In genomic region chrX:110341189-110342035, GRCh38 we compare ENCODE assay signal across 10 cellular contexts. TPM values are rescaled to one million over a fixed set of nuclear protein-coding genes. Genes with fewer than 3 reads are reported as not detected.
DNase-seq lines count a peak whose midpoint lies in the region; ATAC-seq, FAIRE-seq and TF ChIP-seq lines count a peak whose summit lies in the region.
"Had no signal": no experiment of that assay in that cellular context is flagged by ENCODE, and none has a peak within 500 bp of the region (broad histone marks: within the 10 kb centered on the region; RNA-seq: fewer than 3 reads in every experiment).

No MANE protein-coding gene starts in this region.

- in situ Hi-C loops in GM13977 (cut with MboI; ENCODE audit: low pct_unique_long_range_greater_than_20kb, low sequenced_read_pairs, unreplicated experiment): no loop called here

- peak; percentile 88 for FAIRE-seq in astrocyte (lab: Jason Lieb, UNC)
- no peak for FAIRE-seq in pancreas (lab: Jason Lieb, UNC)
- FAIRE-seq: TTC549 had no signal

- DNase-seq in A172 (ENCODE audit: low spot score) (peak; percentile 56), astrocyte (ENCODE audit: low read depth) (peak; percentile 84), GM13977 (ENCODE audit: low spot score) (no peak), middle frontal gyrus (ENCODE audit: extremely low spot score, low spot score) (no peak), pancreas (no peak)
- no peak for DNase-seq in activated T-helper 1 cell treated with anti-CD3 and anti-CD28 coated beads, Interleukin-12 subunit alpha, Interleukin-12 subunit beta, Interleukin-2, Interleukin-4 antibody, amounts not matched to agents 30 ng/mL and 10 ng/mL and 1 ng/mL, durations not matched to agents 14 hours and 24 hours and 36 hours (ENCODE audit: low spot score)
- DNase-seq: tibial artery had no signal

- TF ChIP-seq CTCF in astrocyte (IDR thresholded peaks at IDR 0.05; ENCODE audit: insufficient read depth, low read depth, low read length): no peak
- TF ChIP-seq CTCF in GM13977 (IDR thresholded peaks at IDR 0.05; ENCODE audit: extremely low read depth, insufficient read depth, missing control alignments): no peak
- no peak for TF ChIP-seq CTCF in pancreas (IDR thresholded peaks at IDR 0.05)

- H3K9me3 Mint-ChIP-seq in astrocyte (ENCODE audit: unreplicated experiment): no peaks in the 10 kb centered on the region
- no peaks in the 10 kb centered on the region for H3K9me3 Mint-ChIP-seq in activated T-helper 1 cell treated with anti-CD3 and anti-CD28 coated beads, Interleukin-12 subunit alpha, Interleukin-12 subunit beta, Interleukin-2, Interleukin-4 antibody, amounts not matched to agents 30 ng/mL and 10 ng/mL and 1 ng/mL, durations not matched to agents 14 hours and 24 hours and 36 hours

- intact Hi-C loops in activated T-helper 1 cell treated with anti-CD3 and anti-CD28 coated beads, Interleukin-12 subunit alpha, Interleukin-12 subunit beta, Interleukin-2, Interleukin-4 antibody, amounts not matched to agents 30 ng/mL and 10 ng/mL and 1 ng/mL, durations not matched to agents 14 hours and 24 hours and 36 hours (cut with micrococcal nuclease): no loop called here
- intact Hi-C loops in pancreas (cut with DNase I): no loop called here

- no peaks in the 10 kb centered on the region for H3K36me3 Mint-ChIP-seq in astrocyte (ENCODE audit: low read depth, unreplicated experiment)
- no peaks in the 10 kb centered on the region for H3K36me3 Mint-ChIP-seq in activated T-helper 1 cell treated with anti-CD3 and anti-CD28 coated beads, Interleukin-12 subunit alpha, Interleukin-12 subunit beta, Interleukin-2, Interleukin-4 antibody, amounts not matched to agents 30 ng/mL and 10 ng/mL and 1 ng/mL, durations not matched to agents 14 hours and 24 hours and 36 hours (ENCODE audit: low read depth)

- H3K4me2 ChIP-seq in astrocyte (ENCODE audit: low read length): peak overlapping the region; percentile 55

- H3K4me3 ChIP-seq in astrocyte (ENCODE audit: insufficient read depth, low read depth, low read length) (peak overlapping the region; percentile 25), pancreas (no peak overlapping the region)
- H3K4me3 ChIP-seq: tibial artery had no signal

- H2AFZ ChIP-seq in astrocyte (ENCODE audit: low read depth, low read length): no peak overlapping the region

- H3K9me3 ChIP-seq in astrocyte (ENCODE audit: insufficient read depth, low read depth, low read length): no peaks in the 10 kb centered on the region
- H3K9me3 ChIP-seq in pancreas: no peaks in the 10 kb centered on the region
- H3K9me3 ChIP-seq: tibial artery had no signal

- no peak overlapping the region for H3K4me3 Mint-ChIP-seq in astrocyte (ENCODE audit: unreplicated experiment)
- no peak overlapping the region for H3K4me3 Mint-ChIP-seq in activated T-helper 1 cell treated with anti-CD3 and anti-CD28 coated beads, Interleukin-12 subunit alpha, Interleukin-12 subunit beta, Interleukin-2, Interleukin-4 antibody, amounts not matched to agents 30 ng/mL and 10 ng/mL and 1 ng/mL, durations not matched to agents 14 hours and 24 hours and 36 hours

- H3K36me3 ChIP-seq in astrocyte (ENCODE audit: insufficient read depth, low read length): no peaks in the 10 kb centered on the region
- no peaks in the 10 kb centered on the region for H3K36me3 ChIP-seq in pancreas
- H3K36me3 ChIP-seq: tibial artery had no signal

- peak overlapping the region; percentile 61 for H3K27ac ChIP-seq in astrocyte (ENCODE audit: low read depth, low read length)
- no peak overlapping the region for H3K27ac ChIP-seq in pancreas
- H3K27ac ChIP-seq: tibial artery had no signal

- peaks cover 7% of the 10 kb centered on the region for H3K4me1 Mint-ChIP-seq in astrocyte (ENCODE audit: low read depth, unreplicated experiment)
- H3K4me1 Mint-ChIP-seq in activated T-helper 1 cell treated with anti-CD3 and anti-CD28 coated beads, Interleukin-12 subunit alpha, Interleukin-12 subunit beta, Interleukin-2, Interleukin-4 antibody, amounts not matched to agents 30 ng/mL and 10 ng/mL and 1 ng/mL, durations not matched to agents 14 hours and 24 hours and 36 hours (ENCODE audit: low read depth): no peaks in the 10 kb centered on the region

- H3K4me1 ChIP-seq in astrocyte (ENCODE audit: insufficient read depth, low read length): no peaks in the 10 kb centered on the region
- H3K4me1 ChIP-seq in pancreas: no peaks in the 10 kb centered on the region
- H3K4me1 ChIP-seq: tibial artery had no signal

- WGBS in pancreas, 2 donors: 60 to 81% methylated on average over 11 of the region's 11 CpGs

- ATAC-seq in GM18907 (IDR thresholded peaks at IDR 0.05; ENCODE audit: unreplicated experiment): peak; percentile 92
- ATAC-seq in HG03342 (IDR thresholded peaks at IDR 0.05; ENCODE audit: unreplicated experiment): peak; percentile 88
- ATAC-seq in pancreas: no peak

- H3K79me2 ChIP-seq in astrocyte (ENCODE audit: insufficient read depth, low read length): no peaks in the 10 kb centered on the region

- no peaks in the 10 kb centered on the region for H3K27me3 ChIP-seq in astrocyte (ENCODE audit: insufficient read depth, low read length)
- peaks cover 0 to 8% (median 0%) of the 10 kb centered on the region in 4 donors for H3K27me3 ChIP-seq in pancreas
- H3K27me3 ChIP-seq: tibial artery had no signal

- peak overlapping the region; percentile 96 for H3K27ac Mint-ChIP-seq in astrocyte (ENCODE audit: unreplicated experiment)
- H3K27ac Mint-ChIP-seq in activated T-helper 1 cell treated with anti-CD3 and anti-CD28 coated beads, Interleukin-12 subunit alpha, Interleukin-12 subunit beta, Interleukin-2, Interleukin-4 antibody, amounts not matched to agents 30 ng/mL and 10 ng/mL and 1 ng/mL, durations not matched to agents 14 hours and 24 hours and 36 hours: no peak overlapping the region

- H4K20me1 ChIP-seq in astrocyte (ENCODE audit: insufficient read depth, low read length): no peaks in the 10 kb centered on the region

- H3K27me3 Mint-ChIP-seq in astrocyte (ENCODE audit: low read depth, unreplicated experiment): no peaks in the 10 kb centered on the region
- no peaks in the 10 kb centered on the region for H3K27me3 Mint-ChIP-seq in activated T-helper 1 cell treated with anti-CD3 and anti-CD28 coated beads, Interleukin-12 subunit alpha, Interleukin-12 subunit beta, Interleukin-2, Interleukin-4 antibody, amounts not matched to agents 30 ng/mL and 10 ng/mL and 1 ng/mL, durations not matched to agents 14 hours and 24 hours and 36 hours (ENCODE audit: insufficient read depth)

- peak overlapping the region; percentile 35 for H3K9ac ChIP-seq in astrocyte (ENCODE audit: low read length)

RNA-seq across cellular contexts. Expression of gene RTL9, which starts 17.2 kb away (rescaled TPM):
- total RNA-seq in A172 (2014; rRNA removed; shearing (Covaris generic)): 0.02 and 0.03 TPM in 2 replicates
- 0.91 and 0.94 TPM in 2 replicates for total RNA-seq in astrocyte
- total RNA-seq in activated T-helper 1 cell treated with anti-CD3 and anti-CD28 coated beads, Interleukin-12 subunit alpha, Interleukin-12 subunit beta, Interleukin-2, Interleukin-4 antibody, amounts not matched to agents 30 ng/mL and 10 ng/mL and 1 ng/mL, durations not matched to agents 14 hours and 24 hours and 36 hours: not detected in 2 replicates
- total RNA-seq in pancreas: under 1 TPM in 1 of 6 donors, not detected in 5; 0.03 TPM
- polyA plus RNA-seq in pancreas: under 1 TPM in 1 of 2 donors, not detected in 1; 0.05 TPM

RNA-seq across cellular contexts. Expression of gene AMMECR1, which starts 23.5 kb away (rescaled TPM):
- 7.8 and 8.3 TPM in 2 replicates for total RNA-seq in A172 (2014; rRNA removed; shearing (Covaris generic))
- total RNA-seq in astrocyte: 14.7 and 16.0 TPM in 2 replicates
- 11.9 and 14.1 TPM in 2 replicates for total RNA-seq in activated T-helper 1 cell treated with anti-CD3 and anti-CD28 coated beads, Interleukin-12 subunit alpha, Interleukin-12 subunit beta, Interleukin-2, Interleukin-4 antibody, amounts not matched to agents 30 ng/mL and 10 ng/mL and 1 ng/mL, durations not matched to agents 14 hours and 24 hours and 36 hours
- 1 to 10 TPM; 1.7 to 4.1 (median 2.7) TPM for total RNA-seq in pancreas
- 1 to 10 TPM; 1.4 to 1.8 TPM for polyA plus RNA-seq in pancreas

Comparison
In these comparisons a context has a peak if more than half of its experiments do, and no peak if none do; other contexts are left out.
1. DNase-seq: peak in A172 (single experiment) and astrocyte (single experiment); none in GM13977 (single experiment), middle frontal gyrus (single experiment), activated T-helper 1 cell treated with anti-CD3 and anti-CD28 coated beads, Interleukin-12 subunit alpha, Interleukin-12 subunit beta, Interleukin-2, Interleukin-4 antibody, amounts not matched to agents 30 ng/mL and 10 ng/mL and 1 ng/mL, durations not matched to agents 14 hours and 24 hours and 36 hours (single experiment) and pancreas (0 of 6).
2. ATAC-seq: peak in GM18907 (single experiment) and HG03342 (single experiment); none in pancreas (0 of 4).